In the genomic region with DNA sequence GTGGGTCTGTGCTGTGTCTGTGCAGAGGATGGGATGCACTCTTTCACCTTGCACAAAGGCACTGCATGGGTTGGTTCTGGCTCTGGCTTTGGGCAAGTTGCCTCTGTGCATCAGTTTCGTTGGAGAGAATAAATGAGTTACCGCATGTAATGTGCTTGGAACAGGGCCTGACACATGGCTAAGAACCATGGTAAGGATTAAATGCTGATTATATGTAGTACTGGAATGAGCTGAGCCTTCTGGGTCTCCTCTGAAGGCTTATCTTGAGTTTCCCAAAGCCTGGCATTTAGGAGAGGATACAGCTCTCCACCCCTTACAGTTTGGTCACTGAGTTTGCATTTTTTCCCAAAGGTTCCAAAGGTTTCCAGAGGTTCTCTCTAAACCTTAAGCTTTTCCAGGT, we compare ENCODE assay signal across 31 cellular contexts.
"Had no signal": no experiment of that assay in that cellular context is flagged by ENCODE, and none has a peak within 500 bp of the region (broad histone marks: within the 10 kb centered on the region; RNA-seq: fewer than 3 reads in every experiment).

No MANE protein-coding gene starts in this region.

- H3K36me3 Mint-ChIP-seq: activated CD4-positive, alpha-beta memory T cell treated with anti-CD3 and anti-CD28 coated beads for 36 hours; T-cell had no signal

- H3K27ac ChIP-seq: breast epithelium had no signal

- ATAC-seq: K562, Panc1, Right ventricle myocardium inferior, T-cell had no signal

- H3K4me3 Mint-ChIP-seq: activated CD4-positive, alpha-beta memory T cell treated with anti-CD3 and anti-CD28 coated beads for 36 hours; activated CD4-positive, alpha-beta T cell treated with anti-CD3 and anti-CD28 coated beads, Interleukin-2, amount 10 ng/mL, durations not matched to agents 7 days and 5 days; activated naive CD4-positive, alpha-beta T cell treated with anti-CD3 and anti-CD28 coated beads, Interleukin-2, amount 10 ng/mL, durations not matched to agents 7 days and 5 days; activated naive CD8-positive, alpha-beta T cell treated with anti-CD3 and anti-CD28 coated beads for 36 hours; T-cell had no signal

- H3K27me3 Mint-ChIP-seq: activated CD4-positive, alpha-beta memory T cell treated with anti-CD3 and anti-CD28 coated beads for 36 hours; activated CD4-positive, alpha-beta T cell treated with anti-CD3 and anti-CD28 coated beads, Interleukin-2, amount 10 ng/mL, durations not matched to agents 7 days and 5 days; activated naive CD4-positive, alpha-beta T cell treated with anti-CD3 and anti-CD28 coated beads, Interleukin-2, amount 10 ng/mL, durations not matched to agents 7 days and 5 days; activated naive CD8-positive, alpha-beta T cell treated with anti-CD3 and anti-CD28 coated beads for 36 hours; T-cell had no signal

- H3K4me3 ChIP-seq: breast epithelium, K562, SK-N-MC had no signal

- H3K9me3 ChIP-seq: breast epithelium had no signal

- H3K27me3 ChIP-seq: breast epithelium had no signal

- H3K27ac Mint-ChIP-seq: activated CD4-positive, alpha-beta memory T cell treated with anti-CD3 and anti-CD28 coated beads for 36 hours; activated naive CD4-positive, alpha-beta T cell treated with anti-CD3 and anti-CD28 coated beads, Interleukin-2, amount 10 ng/mL, durations not matched to agents 7 days and 5 days; activated naive CD8-positive, alpha-beta T cell treated with anti-CD3 and anti-CD28 coated beads for 36 hours; activated T-helper 2 cell treated with anti-CD3 and anti-CD28 coated beads, Interferon-gamma antibody, Interleukin-2, Interleukin-4, amounts not matched to agents 10 μg/mL and 5 μg/mL and 100 μg/mL, durations not matched to agents 14 hours and 24 hours and 36 hours; T-cell had no signal

- H3K9me3 Mint-ChIP-seq: activated CD4-positive, alpha-beta memory T cell treated with anti-CD3 and anti-CD28 coated beads for 36 hours; activated CD4-positive, alpha-beta T cell treated with anti-CD3 and anti-CD28 coated beads, Interleukin-2, amount 10 ng/mL, durations not matched to agents 7 days and 5 days; activated naive CD4-positive, alpha-beta T cell treated with anti-CD3 and anti-CD28 coated beads, Interleukin-2, amount 10 ng/mL, durations not matched to agents 7 days and 5 days; activated naive CD8-positive, alpha-beta T cell treated with anti-CD3 and anti-CD28 coated beads for 36 hours; activated T-helper 2 cell treated with anti-CD3 and anti-CD28 coated beads, Interferon-gamma antibody, Interleukin-2, Interleukin-4, amounts not matched to agents 10 μg/mL and 5 μg/mL and 100 μg/mL, durations not matched to agents 14 hours and 24 hours and 36 hours; T-cell had no signal

- H3K36me3 ChIP-seq: breast epithelium had no signal

- DNase-seq: activated CD4-positive, alpha-beta memory T cell treated with anti-CD3 and anti-CD28 coated beads for 36 hours; activated CD4-positive, alpha-beta T cell treated with anti-CD3 and anti-CD28 coated beads, Interleukin-2, amount 10 ng/mL, durations not matched to agents 7 days and 5 days; activated CD4-positive, CD25-positive, alpha-beta regulatory T cell; activated gamma-delta T cell treated with Interleukin-2 at 50 U/mL for 16 hours; activated naive CD4-positive, alpha-beta T cell treated with anti-CD3 and anti-CD28 coated beads, Interleukin-2, amount 10 ng/mL, durations not matched to agents 7 days and 5 days; activated naive CD8-positive, alpha-beta T cell treated with anti-CD3 and anti-CD28 coated beads for 36 hours; activated T-cell treated with anti-CD3 and anti-CD28 coated beads for 4 hours; activated T-cell treated with anti-CD3 and anti-CD28 coated beads, Interleukin-2, amount 50 U/mL, for 48 hours; anterior cingulate cortex; caudate nucleus; Kasumi-1; NCI-H1105 treated with DMSO at 0.1 percent for 48 hours; NCI-H1436 treated with DMSO at 0.1 percent for 48 hours; NCI-H187; NCI-H2081 treated with DMSO at 0.1 percent for 48 hours; NCI-H2171; NCI-H2227 treated with DMSO at 0.1 percent for 48 hours; NCI-H526; NCI-H774; NK-92 treated with Interleukin-12 subunit alpha and Interleukin-12 subunit beta, amount 100 ng/mL, for 24 hours; OCI-M1; RPMI8226; T-cell; T-helper 2 cell; T1000 had no signal
